Comparison of ENCODE assay signal across 3 cellular contexts in genomic region chr2:70417011-70417410, GRCh38.
TF ChIP-seq lines count a peak whose summit lies in the region.

No MANE protein-coding gene starts in this region.

TF ChIP-seq in HepG2, 621 proteins besides CTCF, POLR2A, EP300 and RAD21:
- TF ChIP-seq, protein P1, sequence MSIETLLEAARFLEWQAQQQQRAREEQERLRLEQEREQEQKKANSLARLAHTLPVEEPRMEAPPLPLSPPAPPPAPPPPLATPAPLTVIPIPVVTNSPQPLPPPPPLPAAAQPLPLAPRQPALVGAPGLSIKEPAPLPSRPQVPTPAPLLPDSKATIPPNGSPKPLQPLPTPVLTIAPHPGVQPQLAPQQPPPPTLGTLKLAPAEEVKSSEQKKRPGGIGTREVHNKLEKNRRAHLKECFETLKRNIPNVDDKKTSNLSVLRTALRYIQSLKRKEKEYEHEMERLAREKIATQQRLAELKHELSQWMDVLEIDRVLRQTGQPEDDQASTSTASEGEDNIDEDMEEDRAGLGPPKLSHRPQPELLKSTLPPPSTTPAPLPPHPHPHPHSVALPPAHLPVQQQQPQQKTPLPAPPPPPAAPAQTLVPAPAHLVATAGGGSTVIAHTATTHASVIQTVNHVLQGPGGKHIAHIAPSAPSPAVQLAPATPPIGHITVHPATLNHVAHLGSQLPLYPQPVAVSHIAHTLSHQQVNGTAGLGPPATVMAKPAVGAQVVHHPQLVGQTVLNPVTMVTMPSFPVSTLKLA (IDR thresholded peaks at IDR 0.05) = no peak
- peak; percentile 39 to 64; a peak in 3 of 4 replicates for TF ChIP-seq MAFK (conservative IDR thresholded peaks at IDR 0.05 in 1 of 2, IDR thresholded peaks at IDR 0.05 in 1 of 2; ENCODE audit: low read length in 2 of 2)
- TF ChIP-seq MAFF (IDR thresholded peaks at IDR 0.05; ENCODE audit: low read depth, low read length) = peak; percentile 54

TF ChIP-seq in A549, 52 proteins besides CTCF, POLR2A, EP300 and RAD21:
- TF ChIP-seq, protein P2, sequence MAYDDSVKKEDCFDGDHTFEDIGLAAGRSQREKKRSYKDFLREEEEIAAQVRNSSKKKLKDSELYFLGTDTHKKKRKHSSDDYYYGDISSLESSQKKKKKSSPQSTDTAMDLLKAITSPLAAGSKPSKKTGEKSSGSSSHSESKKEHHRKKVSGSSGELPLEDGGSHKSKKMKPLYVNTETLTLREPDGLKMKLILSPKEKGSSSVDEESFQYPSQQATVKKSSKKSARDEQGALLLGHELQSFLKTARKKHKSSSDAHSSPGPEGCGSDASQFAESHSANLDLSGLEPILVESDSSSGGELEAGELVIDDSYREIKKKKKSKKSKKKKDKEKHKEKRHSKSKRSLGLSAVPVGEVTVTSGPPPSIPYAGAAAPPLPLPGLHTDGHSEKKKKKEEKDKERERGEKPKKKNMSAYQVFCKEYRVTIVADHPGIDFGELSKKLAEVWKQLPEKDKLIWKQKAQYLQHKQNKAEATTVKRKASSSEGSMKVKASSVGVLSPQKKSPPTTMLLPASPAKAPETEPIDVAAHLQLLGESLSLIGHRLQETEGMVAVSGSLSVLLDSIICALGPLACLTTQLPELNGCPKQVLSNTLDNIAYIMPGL (CRISPR knock-in tag; IDR thresholded peaks at IDR 0.05; ENCODE audit: borderline replicate concordance) = no peak
- TF ChIP-seq CBX8 (IDR thresholded peaks at IDR 0.05) = no peak
- no peak for TF ChIP-seq NR3C1 (IDR thresholded peaks at IDR 0.05)
- TF ChIP-seq MAFK (IDR thresholded peaks at IDR 0.05; ENCODE audit: partially characterized antibody) = peak; percentile 43
- no peak for TF ChIP-seq TFCP2L1 (CRISPR knock-in tag; IDR thresholded peaks at IDR 0.05)

TF ChIP-seq in K562, 482 proteins besides CTCF, POLR2A, EP300 and RAD21 (continued from another document):
- TF ChIP-seq THAP12 (CRISPR knock-in tag; IDR thresholded peaks at IDR 0.05) = no peak
